In genomic region chr17:17849147-17849820, GRCh38 we compare ENCODE assay signal across 8 cellular contexts. TPM values are rescaled to one million over a fixed set of nuclear protein-coding genes. Genes with fewer than 3 reads are reported as not detected.
DNase-seq lines count a peak whose midpoint lies in the region; ATAC-seq and TF ChIP-seq lines count a peak whose summit lies in the region.

No MANE protein-coding gene starts in this region.

- H3K27me3 Mint-ChIP-seq in central memory CD8-positive, alpha-beta T cell: no peaks in the 10 kb centered on the region
- H3K27me3 Mint-ChIP-seq in naive thymus-derived CD4-positive, alpha-beta T cell: no peaks in the 10 kb centered on the region

- peak; percentile 95 for ATAC-seq in central memory CD8-positive, alpha-beta T cell (replicated peaks; ENCODE audit: extremely low read depth, poor library complexity, severe bottlenecking)
- peak; percentile 93 for ATAC-seq in naive thymus-derived CD4-positive, alpha-beta T cell
- peak; percentile 77 for ATAC-seq in stimulated activated naive CD8-positive, alpha-beta T cell treated with anti-CD3 and anti-CD28 coated beads, Interleukin-15, Interleukin-2, amounts not matched to agents 100 U/mL and 50 U/mL, for 24 hours

- peaks cover 44% of the 10 kb centered on the region for H3K4me1 Mint-ChIP-seq in central memory CD8-positive, alpha-beta T cell
- peaks cover 45 to 77% (median 68%) of the 10 kb centered on the region in 7 donors for H3K4me1 Mint-ChIP-seq in naive thymus-derived CD4-positive, alpha-beta T cell

- H3K27me3 ChIP-seq in naive thymus-derived CD4-positive, alpha-beta T cell (ENCODE audit: control insufficient read depth in 2 of 2, insufficient read depth in 2 of 2, low read length in 2 of 2): no peaks in the 10 kb centered on the region

- no peaks in the 10 kb centered on the region for H3K9me3 Mint-ChIP-seq in central memory CD8-positive, alpha-beta T cell
- H3K9me3 Mint-ChIP-seq in naive thymus-derived CD4-positive, alpha-beta T cell: no peaks in the 10 kb centered on the region

- peaks cover 35 to 59% of the 10 kb centered on the region in 2 donors for H3K4me1 ChIP-seq in naive thymus-derived CD4-positive, alpha-beta T cell (ENCODE audit: control insufficient read depth in 2 of 2, insufficient read depth in 2 of 2, low read length in 2 of 2)

- H3K27ac ChIP-seq in naive thymus-derived CD4-positive, alpha-beta T cell (ENCODE audit: low read depth, low read length): peak overlapping the region; percentile 70

- no peaks in the 10 kb centered on the region for H3K9me3 ChIP-seq in naive thymus-derived CD4-positive, alpha-beta T cell (ENCODE audit: control insufficient read depth in 2 of 3, low read length in 3 of 3)

- TF ChIP-seq RAD21 in Ishikawa (IDR thresholded peaks at IDR 0.05; ENCODE audit: low read depth): no peak

- H3K27ac Mint-ChIP-seq in central memory CD8-positive, alpha-beta T cell (ENCODE audit: low read depth): peak overlapping the region; percentile 95
- peak overlapping the region; percentile 95 to 98 (median 96) for H3K27ac Mint-ChIP-seq in naive thymus-derived CD4-positive, alpha-beta T cell

- TF ChIP-seq EP300 in Ishikawa (IDR thresholded peaks at IDR 0.05; ENCODE audit: borderline replicate concordance): no peak; the same call in 1 of the 2 replicates

- H3K4me3 ChIP-seq in naive thymus-derived CD4-positive, alpha-beta T cell (ENCODE audit: low read length): peak overlapping the region; percentile 17

- H3K36me3 ChIP-seq in naive thymus-derived CD4-positive, alpha-beta T cell (ENCODE audit: control insufficient read depth in 2 of 3, insufficient read depth in 3 of 3, low read length in 3 of 3): peaks cover 0 to 13% (median 0%) of the 10 kb centered on the region in 3 experiments

- POLR2A ChIA-PET in naive thymus-derived CD4-positive, alpha-beta T cell (lab: Charles Lee): interaction anchor here (0.7 to 6.1 kb wide), 12 partner anchors 8 to 169 kb away, joined by 3 to 66 read pairs (median 4); partner anchors contain the start of genes RAI1 and SREBF1

- CTCF ChIA-PET in naive thymus-derived CD4-positive, alpha-beta T cell (lab: Charles Lee): interaction anchor here (1.1 to 2.1 kb wide), 6 partner anchors 12 to 178 kb away, joined by 3 to 7 read pairs (median 4); no protein-coding TSS in a partner anchor

- H3K36me3 Mint-ChIP-seq in central memory CD8-positive, alpha-beta T cell (ENCODE audit: insufficient read depth): peaks cover 11% of the 10 kb centered on the region
- H3K36me3 Mint-ChIP-seq in naive thymus-derived CD4-positive, alpha-beta T cell: peaks cover 0 to 17% (median 0%) of the 10 kb centered on the region in 5 donors

- peak; percentile 61 for DNase-seq in EH (ENCODE audit: low read depth)
- peak; percentile 69 for DNase-seq in activated CD4-positive, alpha-beta T cell treated with anti-CD3 and anti-CD28 coated beads for 1 hour
- DNase-seq in central memory CD8-positive, alpha-beta T cell (ENCODE audit: low spot score in 2 of 2): peak; percentile 62 to 75
- peak; percentile 48 to 89 (median 82) for DNase-seq in naive thymus-derived CD4-positive, alpha-beta T cell
- peak; percentile 90 for DNase-seq in stimulated activated naive CD8-positive, alpha-beta T cell treated with anti-CD3 and anti-CD28 coated beads, Interleukin-15, Interleukin-2, amounts not matched to agents 100 U/mL and 50 U/mL, for 24 hours
- no peak for DNase-seq in NCI-H2227 (lab: John Stamatoyannopoulos, UW; ENCODE audit: unreplicated experiment)
- DNase-seq in NCI-H774 (lab: John Stamatoyannopoulos, UW): no peak

- H3K4me3 Mint-ChIP-seq in central memory CD8-positive, alpha-beta T cell: peak overlapping the region; percentile 61
- H3K4me3 Mint-ChIP-seq in naive thymus-derived CD4-positive, alpha-beta T cell: peak overlapping the region; percentile 72 to 81 (median 76)

- intact Hi-C loops in naive thymus-derived CD4-positive, alpha-beta T cell (cut with micrococcal nuclease): loop anchor here (1.0 to 2.0 kb wide), 5 partner anchors 9 to 56 kb away; partner anchors contain the start of gene SREBF1 (in 2 of the 2)

TF ChIP-seq in Ishikawa, 13 proteins besides CTCF, POLR2A, EP300 and RAD21:
- TF ChIP-seq MAX (IDR thresholded peaks at IDR 0.05) (peak; percentile 76), NFIC (IDR thresholded peaks at IDR 0.05) (no peak), EGR1 (IDR thresholded peaks at IDR 0.05) (peak; percentile 93), TCF12 (IDR thresholded peaks at IDR 0.05; ENCODE audit: low read depth) (no peak), ZBTB7A (IDR thresholded peaks at IDR 0.05; ENCODE audit: low read depth) (no peak)
- TF ChIP-seq, protein P1, sequence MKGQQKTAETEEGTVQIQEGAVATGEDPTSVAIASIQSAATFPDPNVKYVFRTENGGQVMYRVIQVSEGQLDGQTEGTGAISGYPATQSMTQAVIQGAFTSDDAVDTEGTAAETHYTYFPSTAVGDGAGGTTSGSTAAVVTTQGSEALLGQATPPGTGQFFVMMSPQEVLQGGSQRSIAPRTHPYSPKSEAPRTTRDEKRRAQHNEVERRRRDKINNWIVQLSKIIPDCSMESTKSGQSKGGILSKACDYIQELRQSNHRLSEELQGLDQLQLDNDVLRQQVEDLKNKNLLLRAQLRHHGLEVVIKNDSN (IDR thresholded peaks at IDR 0.05): peak; percentile 96

RNA-seq across cellular contexts. Expression of gene SREBF1, which starts 12.5 kb away (rescaled TPM):
- 100 to 1,000 TPM in 3 of 5 experiments, 10 to 100 TPM in 2; 30.9 to 281 (median 159) TPM for total RNA-seq in naive thymus-derived CD4-positive, alpha-beta T cell
- polyA plus RNA-seq in naive thymus-derived CD4-positive, alpha-beta T cell: 10 to 100 TPM; 22.4 to 41.3 TPM

Comparison
In these comparisons a context has a peak if more than half of its experiments do, and no peak if none do; other contexts are left out.
1. DNase-seq: peak in EH (single experiment), activated CD4-positive, alpha-beta T cell treated with anti-CD3 and anti-CD28 coated beads for 1 hour (single experiment), central memory CD8-positive, alpha-beta T cell (2 of 2), naive thymus-derived CD4-positive, alpha-beta T cell (9 of 9) and stimulated activated naive CD8-positive, alpha-beta T cell treated with anti-CD3 and anti-CD28 coated beads, Interleukin-15, Interleukin-2, amounts not matched to agents 100 U/mL and 50 U/mL, for 24 hours (single experiment); none in NCI-H2227 (single experiment) and NCI-H774 (single experiment).
2. Peak in every context shown above with its lines, with median percentiles within 50 percentile points of each other: ATAC-seq.